7 cellular contexts compared by ENCODE assay signal in the genomic region with DNA sequence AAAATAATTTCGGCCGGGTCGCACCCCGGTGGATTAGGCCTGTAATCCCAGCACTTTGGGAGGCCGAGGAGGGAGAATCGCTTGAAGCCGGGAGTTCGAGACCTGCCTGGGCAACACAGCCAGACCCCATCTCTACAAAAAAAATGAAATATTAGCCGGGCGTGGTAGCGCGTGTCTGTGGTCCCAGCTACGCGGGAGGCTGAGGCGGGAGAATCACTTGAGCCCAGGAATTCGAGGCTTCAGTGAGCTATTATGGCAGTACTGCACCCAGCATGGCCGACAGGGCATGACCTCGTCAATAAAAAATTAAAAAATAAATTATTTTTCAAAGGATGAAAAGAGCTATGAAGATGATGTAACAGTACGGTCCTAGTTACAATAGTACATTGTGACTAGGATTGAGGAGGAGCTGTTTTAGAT. TPM values are rescaled to one million over a fixed set of nuclear protein-coding genes. Genes with fewer than 3 reads are reported as not detected.
A peak's percentile ranks its signal among the peaks of the same experiment; 100 is the strongest.
DNase-seq lines count a peak whose midpoint lies in the region; ATAC-seq and TF ChIP-seq lines count a peak whose summit lies in the region.

No MANE protein-coding gene starts in this region.

- H3K27ac Mint-ChIP-seq in HFFc6 = peak overlapping the region; percentile 97
- H3K27ac Mint-ChIP-seq in stimulated activated memory B cell treated with anti-CD40 and anti-IgM and Interleukin-4, amounts not matched to agents 10 μg/mL and 1 μg/mL and 100 μg/mL, for 72 hours = peak overlapping the region; percentile 95

- H3K4me1 ChIP-seq in right cardiac atrium (ENCODE audit: control insufficient read depth, insufficient read depth, low read length) = no peaks in the 10 kb centered on the region

- H3K4me3 ChIP-seq in right cardiac atrium (ENCODE audit: low read length) = peak overlapping the region; percentile 61

- ATAC-seq in right cardiac atrium = no peak
- ATAC-seq in stimulated activated memory B cell treated with anti-CD40 and anti-IgM and Interleukin-4, amounts not matched to agents 10 μg/mL and 1 μg/mL and 100 μg/mL, for 72 hours = no peak

- intact Hi-C loops in right cardiac atrium (cut with DNase I) = no loop called here

- WGBS in right cardiac atrium = 18% methylated on average over 19 of the region's 19 CpGs

- TF ChIP-seq CTCF in HFFc6 (IDR thresholded peaks at IDR 0.05) (no peak), VCaP (conservative IDR thresholded peaks at IDR 0.05) (no peak)

- peaks cover 21% of the 10 kb centered on the region for H3K4me1 Mint-ChIP-seq in HFFc6 (ENCODE audit: low read depth)
- peaks cover 20% of the 10 kb centered on the region for H3K4me1 Mint-ChIP-seq in stimulated activated memory B cell treated with anti-CD40 and anti-IgM and Interleukin-4, amounts not matched to agents 10 μg/mL and 1 μg/mL and 100 μg/mL, for 72 hours

- no peaks in the 10 kb centered on the region for H3K27me3 Mint-ChIP-seq in HFFc6 (ENCODE audit: insufficient read depth)
- H3K27me3 Mint-ChIP-seq in stimulated activated memory B cell treated with anti-CD40 and anti-IgM and Interleukin-4, amounts not matched to agents 10 μg/mL and 1 μg/mL and 100 μg/mL, for 72 hours = no peaks in the 10 kb centered on the region

- peaks cover 19% of the 10 kb centered on the region for H3K36me3 Mint-ChIP-seq in HFFc6 (ENCODE audit: low read depth)
- H3K36me3 Mint-ChIP-seq in stimulated activated memory B cell treated with anti-CD40 and anti-IgM and Interleukin-4, amounts not matched to agents 10 μg/mL and 1 μg/mL and 100 μg/mL, for 72 hours = peaks cover 15% of the 10 kb centered on the region

- DNase-seq in HFFc6 (no peak), right cardiac atrium (no peak), SK-N-DZ (ENCODE audit: low spot score) (no peak), NCI-H526 treated with DMSO at 0.1 percent for 48 hours (lab: John Stamatoyannopoulos, UW) (no peak), foreskin melanocyte (no peak)

- H3K4me3 Mint-ChIP-seq in HFFc6 = peak overlapping the region; percentile 99
- peak overlapping the region; percentile 96 for H3K4me3 Mint-ChIP-seq in stimulated activated memory B cell treated with anti-CD40 and anti-IgM and Interleukin-4, amounts not matched to agents 10 μg/mL and 1 μg/mL and 100 μg/mL, for 72 hours

- H3K9me3 ChIP-seq in right cardiac atrium (ENCODE audit: control insufficient read depth, low read length) = no peaks in the 10 kb centered on the region

- H3K27me3 ChIP-seq in right cardiac atrium (ENCODE audit: control insufficient read depth, insufficient read depth) = no peaks in the 10 kb centered on the region

- H3K27ac ChIP-seq in VCaP (peak overlapping the region; percentile 87), right cardiac atrium (ENCODE audit: low read length) (peak overlapping the region; percentile 82)

- no peaks in the 10 kb centered on the region for H3K9me3 Mint-ChIP-seq in HFFc6
- no peaks in the 10 kb centered on the region for H3K9me3 Mint-ChIP-seq in stimulated activated memory B cell treated with anti-CD40 and anti-IgM and Interleukin-4, amounts not matched to agents 10 μg/mL and 1 μg/mL and 100 μg/mL, for 72 hours

RNA-seq across cellular contexts. Expression of a gene that starts 0.5 kb away (rescaled TPM):
- 10 to 100 TPM; 34.9 to 47.5 (median 43.0) TPM for total RNA-seq in HFFc6 (2021; fragmentation: NEBNext Ultra II Directional; extraction: Animal tissue kit (Norgen Biotek cat#: 25700))
- total RNA-seq in right cardiac atrium = 10 to 100 TPM; 12.5 to 15.3 (median 13.1) TPM
- polyA plus RNA-seq in right cardiac atrium = 5.6 TPM
- polyA plus RNA-seq in SK-N-DZ (2014; cell fraction: cytosol; rRNA removed) = 45.0 and 62.9 TPM in 2 replicates
- polyA plus RNA-seq in SK-N-DZ (2014; cell fraction: nucleus; rRNA removed) = 17.8 and 24.2 TPM in 2 replicates

RNA-seq across cellular contexts. Expression of a gene that starts 0.7 kb away (rescaled TPM):
- total RNA-seq in HFFc6 (2021; fragmentation: NEBNext Ultra II Directional; extraction: Animal tissue kit (Norgen Biotek cat#: 25700)) = 10 to 100 TPM; 48.7 to 51.9 (median 50.3) TPM
- 10 to 100 TPM; 28.5 to 30.6 (median 29.3) TPM for total RNA-seq in right cardiac atrium
- 20.8 TPM for polyA plus RNA-seq in right cardiac atrium
- 118 and 197 TPM in 2 replicates for polyA plus RNA-seq in SK-N-DZ (2014; cell fraction: cytosol; rRNA removed)
- 276 and 308 TPM in 2 replicates for polyA plus RNA-seq in SK-N-DZ (2014; cell fraction: nucleus; rRNA removed)

RNA-seq across cellular contexts. Expression of a gene that starts 32.3 kb away (rescaled TPM):
- 10 to 100 TPM; 13.4 to 18.4 (median 14.3) TPM for total RNA-seq in HFFc6 (2021; fragmentation: NEBNext Ultra II Directional; extraction: Animal tissue kit (Norgen Biotek cat#: 25700))
- total RNA-seq in right cardiac atrium = 1 to 10 TPM; 7.7 to 8.3 (median 8.2) TPM
- 6.6 TPM for polyA plus RNA-seq in right cardiac atrium
- 68.5 and 111 TPM in 2 replicates for polyA plus RNA-seq in SK-N-DZ (2014; cell fraction: cytosol; rRNA removed)
- polyA plus RNA-seq in SK-N-DZ (2014; cell fraction: nucleus; rRNA removed) = 163 and 164 TPM in 2 replicates

RNA-seq across cellular contexts. Expression of a gene that starts 36.8 kb away (rescaled TPM):
- 10 to 100 TPM in 1 of 6 experiments, 1 to 10 TPM in 5; 6.5 to 11.2 (median 9.5) TPM for total RNA-seq in HFFc6 (2021; fragmentation: NEBNext Ultra II Directional; extraction: Animal tissue kit (Norgen Biotek cat#: 25700))
- 1 to 10 TPM; 4.5 to 5.8 (median 4.7) TPM for total RNA-seq in right cardiac atrium
- polyA plus RNA-seq in right cardiac atrium = 3.2 TPM
- 12.7 and 13.1 TPM in 2 replicates for polyA plus RNA-seq in SK-N-DZ (2014; cell fraction: cytosol; rRNA removed)
- 9.9 and 10.6 TPM in 2 replicates for polyA plus RNA-seq in SK-N-DZ (2014; cell fraction: nucleus; rRNA removed)

RNA-seq across cellular contexts. Expression of a gene that starts 49.8 kb away (rescaled TPM):
- total RNA-seq in HFFc6 (2021; fragmentation: NEBNext Ultra II Directional; extraction: Animal tissue kit (Norgen Biotek cat#: 25700)) = 100 to 1,000 TPM; 383 to 448 (median 405) TPM
- 100 to 1,000 TPM; 161 to 253 (median 180) TPM for total RNA-seq in right cardiac atrium
- 90.9 TPM for polyA plus RNA-seq in right cardiac atrium
- polyA plus RNA-seq in SK-N-DZ (2014; cell fraction: cytosol; rRNA removed) = 184 and 226 TPM in 2 replicates
- 101 and 110 TPM in 2 replicates for polyA plus RNA-seq in SK-N-DZ (2014; cell fraction: nucleus; rRNA removed)
